In genomic region chr9:125611366-125611765, GRCh38 we compare ENCODE assay signal across 33 cellular contexts.
"Had no signal": no experiment of that assay in that cellular context is flagged by ENCODE, and none has a peak within 500 bp of the region (broad histone marks: within the 10 kb centered on the region; RNA-seq: fewer than 3 reads in every experiment).

No MANE protein-coding gene starts in this region.

- H3K27ac ChIP-seq: adrenal gland, ascending aorta, body of pancreas, brain microvascular endothelial cell, breast epithelium, cardiac muscle cell had no signal

- H3K9me3 ChIP-seq: adrenal gland, ascending aorta, body of pancreas, breast epithelium had no signal

- H3K4me1 ChIP-seq: ascending aorta, body of pancreas, breast epithelium had no signal

- H3K4me3 ChIP-seq: adrenal gland, ascending aorta, body of pancreas, breast epithelium, cardiac muscle cell had no signal

- H3K36me3 ChIP-seq: adrenal gland, ascending aorta, brain microvascular endothelial cell, breast epithelium, cardiac muscle cell had no signal

- ATAC-seq: activated naive CD4-positive, alpha-beta T cell treated with anti-CD3 and anti-CD28 coated beads, Interleukin-2, amount 50 U/mL, for 72 hours; activated naive CD8-positive, alpha-beta T cell treated with anti-CD3 and anti-CD28 coated beads, Interleukin-2, amount 50 U/mL, for 24 hours; activated T-cell treated with anti-CD3 and anti-CD28 coated beads, Interleukin-2, amount 50 U/mL, for 4 hours; activated T-cell treated with anti-CD3 and anti-CD28 coated beads, Interleukin-2, amount 50 U/mL, for 72 hours; activated T-helper 17 cell treated with anti-CD3 and anti-CD28 coated beads, Interleukin-2, amount 50 U/mL, for 72 hours; body of pancreas had no signal

- DNase-seq: activated effector memory CD4-positive, alpha-beta T cell treated with anti-CD3 and anti-CD28 coated beads, Interleukin-2, amount 50 U/mL, for 16 hours; activated effector memory CD4-positive, alpha-beta T cell treated with Interleukin-2 at 50 U/mL for 16 hours; activated gamma-delta T cell; activated gamma-delta T cell treated with Interleukin-2 at 50 U/mL for 16 hours; activated naive CD4-positive, alpha-beta T cell; activated naive CD4-positive, alpha-beta T cell treated with anti-CD3 and anti-CD28 coated beads for 36 hours; activated naive CD4-positive, alpha-beta T cell treated with anti-CD3 and anti-CD28 coated beads, Interleukin-2, amount 10 ng/mL, durations not matched to agents 7 days and 5 days; activated naive CD4-positive, alpha-beta T cell treated with anti-CD3 and anti-CD28 coated beads, Interleukin-2, amount 50 U/mL, for 16 hours; activated naive CD4-positive, alpha-beta T cell treated with Interleukin-2 at 50 U/mL for 16 hours; activated naive CD8-positive, alpha-beta T cell treated with anti-CD3 and anti-CD28 coated beads for 36 hours; activated naive CD8-positive, alpha-beta T cell treated with anti-CD3 and anti-CD28 coated beads, Interleukin-2, amount 10 ng/mL, durations not matched to agents 7 days and 5 days; activated naive CD8-positive, alpha-beta T cell treated with anti-CD3 and anti-CD28 coated beads, Interleukin-2, amount 50 U/mL, for 24 hours; activated T-cell treated with anti-CD3 and anti-CD28 coated beads, Interleukin-2, amount 50 U/mL, for 24 hours; activated T-cell treated with anti-CD3 and anti-CD28 coated beads, Interleukin-2, amount 50 U/mL, for 4 hours; activated T-cell treated with anti-CD3 and anti-CD28 coated beads, Interleukin-2, amount 50 U/mL, for 48 hours; activated T-cell treated with anti-CD3 and anti-CD28 coated beads, Interleukin-2, amount 50 U/mL, for 72 hours; adrenal gland; amniotic stem cell; amygdala; anterior cingulate cortex; aorta; body of pancreas; brain microvascular endothelial cell; caudate nucleus; central memory CD4-positive, alpha-beta T cell; cerebellar nuclear complex had no signal

- FAIRE-seq: astrocyte, bronchial epithelial cell had no signal

- H3K27me3 ChIP-seq: adrenal gland, ascending aorta, body of pancreas, brain microvascular endothelial cell, breast epithelium, cardiac muscle cell had no signal
